ENCODE assay signal across 33 cellular contexts in the genomic region with DNA sequence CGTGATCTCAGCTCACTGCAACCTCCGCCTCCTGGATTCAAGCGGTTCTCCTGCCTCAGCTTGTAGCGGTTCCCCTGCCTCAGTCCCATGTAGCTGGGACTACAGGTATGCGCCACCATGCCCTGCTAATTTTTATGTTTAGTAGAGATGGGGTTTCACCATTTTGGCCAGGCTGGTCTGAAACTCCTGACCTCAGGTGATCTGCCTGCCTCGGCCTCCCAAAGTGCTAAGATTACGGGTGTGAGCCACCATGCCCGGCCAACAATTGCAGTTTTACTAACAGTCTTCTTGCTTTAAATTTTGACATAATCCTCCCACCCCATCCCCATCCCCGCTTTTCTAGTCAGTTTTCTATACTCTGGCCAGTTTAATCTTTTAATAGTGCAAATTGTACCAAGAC.
"Had no signal": no experiment of that assay in that cellular context is flagged by ENCODE, and none has a peak within 500 bp of the region (broad histone marks: within the 10 kb centered on the region; RNA-seq: fewer than 3 reads in every experiment).

No MANE protein-coding gene starts in this region.

- H3K36me3 ChIP-seq: MG63 had no signal

- H3K9me3 ChIP-seq: MG63 had no signal

- DNase-seq: Karpas-422, Kasumi-1, MG63, MM.1S, MV-4-11, NCI-H1048, NCI-H1092, NCI-H1092 treated with DMSO at 0.1 percent for 48 hours, NCI-H1105, NCI-H1105 treated with DMSO at 0.1 percent for 48 hours, NCI-H1417, NCI-H1417 treated with DMSO at 0.1 percent for 48 hours, NCI-H1436, NCI-H1436 treated with DMSO at 0.1 percent for 48 hours, NCI-H146, NCI-H1694, NCI-H1694 treated with DMSO at 0.1 percent for 48 hours, NCI-H187, NCI-H187 treated with DMSO at 0.1 percent for 48 hours, NCI-H1930, NCI-H2029, NCI-H2029 treated with DMSO at 0.1 percent for 48 hours, NCI-H2081, NCI-H2081 treated with DMSO at 0.1 percent for 48 hours, NCI-H2107, NCI-H2171, NCI-H2171 treated with DMSO at 0.1 percent for 48 hours, NCI-H2227 treated with DMSO at 0.1 percent for 48 hours, NCI-H345, NCI-H446, NCI-H446 treated with DMSO at 0.1 percent for 48 hours, NCI-H510A, NCI-H510A treated with DMSO at 0.1 percent for 48 hours had no signal

- H3K27me3 ChIP-seq: MG63 had no signal

- H3K4me3 ChIP-seq: MG63 had no signal
